In genomic region chr13:22592515-22592914, GRCh38 we compare ENCODE assay signal across 16 cellular contexts.
DNase-seq lines count a peak whose midpoint lies in the region; ATAC-seq and TF ChIP-seq lines count a peak whose summit lies in the region.
"Had no signal": no experiment of that assay in that cellular context is flagged by ENCODE, and none has a peak within 500 bp of the region (broad histone marks: within the 10 kb centered on the region; RNA-seq: fewer than 3 reads in every experiment).

No MANE protein-coding gene starts in this region.

- H3K27me3 ChIP-seq in adrenal gland (no peaks in the 10 kb centered on the region), spleen (replicated peaks in 1 of 7) (no peaks in the 10 kb centered on the region), upper lobe of right lung (no peaks in the 10 kb centered on the region)

- peaks cover 7 to 38% of the 10 kb centered on the region in 2 donors for H3K4me1 ChIP-seq in adrenal gland (replicated peaks in 1 of 2)
- no peaks in the 10 kb centered on the region for H3K4me1 ChIP-seq in spleen
- no peaks in the 10 kb centered on the region for H3K4me1 ChIP-seq in upper lobe of right lung

- H3K36me3 ChIP-seq in adrenal gland (replicated peaks in 1 of 2) (no peaks in the 10 kb centered on the region), spleen (no peaks in the 10 kb centered on the region), upper lobe of right lung (no peaks in the 10 kb centered on the region)

- TF ChIP-seq CTCF in adrenal gland (IDR thresholded peaks at IDR 0.05): no peak
- TF ChIP-seq CTCF in spleen (IDR thresholded peaks at IDR 0.05 in 8 of 11, conservative IDR thresholded peaks at IDR 0.05 in 3 of 11): no peak
- TF ChIP-seq CTCF in upper lobe of right lung (IDR thresholded peaks at IDR 0.05): no peak

- no peaks in the 10 kb centered on the region for H3K9me3 ChIP-seq in adrenal gland (replicated peaks in 1 of 3)
- no peaks in the 10 kb centered on the region for H3K9me3 ChIP-seq in spleen
- H3K9me3 ChIP-seq in upper lobe of right lung: no peaks in the 10 kb centered on the region

- DNase-seq in AG08396 (ENCODE audit: low spot score) (peak; percentile 15), LoVo (ENCODE audit: low spot score) (peak; percentile 29), adrenal gland (peak in 2 of 7 donors; percentile 7 to 33), kidney glomerular epithelial cell (lab: John Stamatoyannopoulos, UW) (peak; percentile 16), spleen (no peak), putamen (ENCODE audit: low spot score) (no peak), upper lobe of right lung (no peak)
- DNase-seq in activated CD4-positive, CD25-positive, alpha-beta regulatory T cell treated with anti-CD3 and anti-CD28 coated beads, Interleukin-2, amount 50 U/mL, for 72 hours: no peak
- DNase-seq: KG1; MM.1S; NCI-H1436 treated with DMSO at 0.1 percent for 48 hours; NCI-H2081; NCI-H524 treated with DMSO at 0.1 percent for 48 hours; NK-92 treated with Interleukin-12 subunit alpha and Interleukin-12 subunit beta, amount 100 ng/mL, for 24 hours had no signal

- no peak for ATAC-seq in upper lobe of right lung

- TF ChIP-seq POLR2A in adrenal gland (IDR thresholded peaks at IDR 0.05) (no peak), spleen (IDR thresholded peaks at IDR 0.05) (no peak)

- H3K27ac ChIP-seq in adrenal gland: peak overlapping the region in 3 of 5 donors; percentile 52 to 81 (median 63)
- no peak overlapping the region for H3K27ac ChIP-seq in spleen
- no peak overlapping the region for H3K27ac ChIP-seq in upper lobe of right lung
- H3K27ac ChIP-seq: C4-2B, HL-60 had no signal

- H3K4me3 ChIP-seq in adrenal gland (no peak overlapping the region), spleen (no peak overlapping the region), upper lobe of right lung (no peak overlapping the region)

- intact Hi-C loops in adrenal gland (cut with DNase I): no loop called here
- intact Hi-C loops in spleen (cut with DNase I; ENCODE audit: low total_unique reads): no loop called here
- intact Hi-C loops in upper lobe of right lung (cut with DNase I): no loop called here

Comparison
In these comparisons a context has a peak if more than half of its experiments do, and no peak if none do; other contexts are left out.
1. DNase-seq: peak in AG08396 (single experiment), LoVo (single experiment) and kidney glomerular epithelial cell (single experiment); none in spleen (single experiment), putamen (single experiment), activated CD4-positive, CD25-positive, alpha-beta regulatory T cell treated with anti-CD3 and anti-CD28 coated beads, Interleukin-2, amount 50 U/mL, for 72 hours (single experiment) and upper lobe of right lung (single experiment).
2. H3K27ac ChIP-seq: peak in adrenal gland (3 of 5); none in spleen (0 of 8) and upper lobe of right lung (single experiment).